Comparison of ENCODE assay signal across 11 cellular contexts in genomic region chr12:123398177-123398916, GRCh38.
DNase-seq lines count a peak whose midpoint lies in the region; ATAC-seq and TF ChIP-seq lines count a peak whose summit lies in the region.
"Had no signal": no experiment of that assay in that cellular context is flagged by ENCODE, and none has a peak within 500 bp of the region (broad histone marks: within the 10 kb centered on the region; RNA-seq: fewer than 3 reads in every experiment).

No MANE protein-coding gene starts in this region.

- ATAC-seq in HG02973 (IDR thresholded peaks at IDR 0.05; ENCODE audit: unreplicated experiment) (no peak), GM19328 (IDR thresholded peaks at IDR 0.05; ENCODE audit: unreplicated experiment) (no peak)

- H3K27me3 ChIP-seq in WERI-Rb-1 (ENCODE audit: insufficient read depth, low read depth, severe bottlenecking) = no peaks in the 10 kb centered on the region

- peak; percentile 88 for DNase-seq in EH (ENCODE audit: low read depth)
- DNase-seq in brain pericyte (ENCODE audit: low read depth, low spot score) = peak; percentile 36
- DNase-seq in hippocampal formation (lab: John Stamatoyannopoulos, UW) = peak; percentile 50 to 52
- DNase-seq in inferior parietal cortex (ENCODE audit: extremely low spot score) = no peak
- DNase-seq in WERI-Rb-1 = no peak
- DNase-seq: activated T-cell treated with anti-CD3 and anti-CD28 coated beads, Interleukin-2, amount 50 U/mL, for 1 hour; NCI-H187; retina had no signal

- peak overlapping the region in 16 of 21 experiments; percentile 17 to 75 (median 54) for H3K27ac ChIP-seq in skin epidermis
- H3K27ac ChIP-seq in WERI-Rb-1 = no peak overlapping the region

- TF ChIP-seq CTCF in WERI-Rb-1 (IDR thresholded peaks at IDR 0.05; ENCODE audit: low read depth, low read length) = no peak

- no peaks in the 10 kb centered on the region for H3K9me3 ChIP-seq in WERI-Rb-1 (ENCODE audit: severe bottlenecking)

- H3K36me3 ChIP-seq in WERI-Rb-1 = peaks cover 83% of the 10 kb centered on the region

- H3K4me3 ChIP-seq in skin epidermis = no peak overlapping the region
- no peak overlapping the region for H3K4me3 ChIP-seq in WERI-Rb-1 (ENCODE audit: low read depth, low read length)

Comparison
In these comparisons a context has a peak if more than half of its experiments do, and no peak if none do; other contexts are left out.
1. DNase-seq: peak in EH (single experiment), brain pericyte (single experiment) and hippocampal formation (2 of 2); none in inferior parietal cortex (single experiment) and WERI-Rb-1 (single experiment).